In the genomic region with DNA sequence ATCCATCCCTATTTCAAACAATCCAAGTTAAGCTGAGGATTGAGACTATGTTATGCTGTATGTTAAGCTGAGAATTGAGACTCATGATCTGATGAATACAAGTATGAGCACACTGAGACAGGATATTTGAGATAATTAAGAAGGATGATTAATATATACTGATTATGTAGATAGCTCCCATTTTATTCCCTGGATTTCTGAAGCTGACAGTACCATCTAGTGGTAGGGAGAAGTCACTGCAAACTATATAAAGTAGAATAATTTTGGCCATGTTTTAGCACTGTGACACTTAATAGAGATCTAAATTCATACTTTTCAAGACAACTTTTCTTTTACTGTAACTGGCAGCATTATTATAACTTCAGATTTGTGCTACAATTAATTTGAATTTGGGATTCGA, we compare ENCODE assay signal across 8 cellular contexts. TPM values are rescaled to one million over a fixed set of nuclear protein-coding genes. Genes with fewer than 3 reads are reported as not detected.
DNase-seq lines count a peak whose midpoint lies in the region; ATAC-seq and TF ChIP-seq lines count a peak whose summit lies in the region.

No MANE protein-coding gene starts in this region.

- no peak for TF ChIP-seq EP300 in tibial nerve (IDR thresholded peaks at IDR 0.05)

- H3K27ac ChIP-seq in OCI-LY7 (ENCODE audit: low read depth, low read length, poor library complexity, severe bottlenecking) (no peak overlapping the region), tibial nerve (no peak overlapping the region)

- intact Hi-C loops in activated CD8-positive, alpha-beta T cell treated with anti-CD3 and anti-CD28 coated beads for 36 hours (cut with micrococcal nuclease), result no loop called here
- intact Hi-C loops in OCI-LY7 (cut with micrococcal nuclease; ENCODE audit: unreplicated experiment), result loop anchor here (1.0 to 5.0 kb wide), 2 partner anchors 19 to 149 kb away; no protein-coding TSS in a partner anchor
- intact Hi-C loops in posterior cingulate gyrus (cut with DNase I), result loop anchor here (2.0 kb wide), 1 partner anchor 603 kb away; no protein-coding TSS in a partner anchor

- H3K4me2 ChIP-seq in OCI-LY7 (ENCODE audit: low read length), result no peak overlapping the region

- peak; percentile 50 for TF ChIP-seq CTCF in activated CD8-positive, alpha-beta T cell treated with anti-CD3 and anti-CD28 coated beads for 36 hours (IDR thresholded peaks at IDR 0.05)
- TF ChIP-seq CTCF in OCI-LY7 (conservative IDR thresholded peaks at IDR 0.05; ENCODE audit: low read length) (peak; percentile 85), fibroblast of mammary gland (conservative IDR thresholded peaks at IDR 0.05; ENCODE audit: control insufficient read depth, insufficient read depth, low read depth, low read length) (peak; percentile 78), tibial nerve (IDR thresholded peaks at IDR 0.05) (peak; percentile 45 to 76 (median 60))

- H3K4me1 ChIP-seq in OCI-LY7 (ENCODE audit: insufficient read depth, low read length, poor library complexity, severe bottlenecking), result no peaks in the 10 kb centered on the region
- no peaks in the 10 kb centered on the region for H3K4me1 ChIP-seq in tibial nerve

- H3K9me2 ChIP-seq in OCI-LY7 (ENCODE audit: insufficient read depth, low read length), result no peaks in the 10 kb centered on the region

- no peak overlapping the region for H2AFZ ChIP-seq in OCI-LY7 (ENCODE audit: low read length)

- H3K36me3 ChIP-seq in OCI-LY7 (ENCODE audit: insufficient read depth, low read length) (peaks cover 63% of the 10 kb centered on the region), tibial nerve (peaks cover 0 to 14% (median 0%) of the 10 kb centered on the region in 3 donors)

- H3K9me3 ChIP-seq in OCI-LY7 (ENCODE audit: low read length) (no peaks in the 10 kb centered on the region), tibial nerve (no peaks in the 10 kb centered on the region)

- no peak overlapping the region for H3K27ac Mint-ChIP-seq in activated CD8-positive, alpha-beta T cell treated with anti-CD3 and anti-CD28 coated beads for 36 hours
- H3K27ac Mint-ChIP-seq in activated CD8-positive, alpha-beta T cell treated with anti-CD3 and anti-CD28 coated beads, Interleukin-2, amount 10 ng/mL, durations not matched to agents 7 days and 5 days, result no peak overlapping the region

- no peaks in the 10 kb centered on the region for H4K20me1 ChIP-seq in OCI-LY7 (ENCODE audit: insufficient read depth, low read length)

- WGBS in tibial nerve, 2 donors, result 47 to 76% methylated on average over 1 of the region's 1 CpG

- TF ChIP-seq POLR2A in tibial nerve (IDR thresholded peaks at IDR 0.05), result no peak

- H3K27me3 Mint-ChIP-seq in activated CD8-positive, alpha-beta T cell treated with anti-CD3 and anti-CD28 coated beads for 36 hours, result no peaks in the 10 kb centered on the region
- no peaks in the 10 kb centered on the region for H3K27me3 Mint-ChIP-seq in activated CD8-positive, alpha-beta T cell treated with anti-CD3 and anti-CD28 coated beads, Interleukin-2, amount 10 ng/mL, durations not matched to agents 7 days and 5 days (ENCODE audit: low read depth)

- ATAC-seq in activated CD8-positive, alpha-beta T cell treated with anti-CD3 and anti-CD28 coated beads for 36 hours, result no peak
- ATAC-seq in activated CD8-positive, alpha-beta T cell treated with anti-CD3 and anti-CD28 coated beads, Interleukin-2, amount 10 ng/mL, durations not matched to agents 7 days and 5 days, result no peak
- no peak for ATAC-seq in HG03457 (IDR thresholded peaks at IDR 0.05; ENCODE audit: unreplicated experiment)
- ATAC-seq in GM19035 (IDR thresholded peaks at IDR 0.05; ENCODE audit: unreplicated experiment), result no peak

- H3K4me1 Mint-ChIP-seq in activated CD8-positive, alpha-beta T cell treated with anti-CD3 and anti-CD28 coated beads for 36 hours (ENCODE audit: low read depth), result peaks cover 7% of the 10 kb centered on the region
- H3K4me1 Mint-ChIP-seq in activated CD8-positive, alpha-beta T cell treated with anti-CD3 and anti-CD28 coated beads, Interleukin-2, amount 10 ng/mL, durations not matched to agents 7 days and 5 days (ENCODE audit: low read depth), result no peaks in the 10 kb centered on the region

- H3K79me2 ChIP-seq in OCI-LY7 (ENCODE audit: insufficient read depth, low read depth, low read length), result no peaks in the 10 kb centered on the region

- no peak overlapping the region for H3K4me3 ChIP-seq in OCI-LY7 (ENCODE audit: low read depth, low read length, poor library complexity, severe bottlenecking)
- H3K4me3 ChIP-seq in fibroblast of mammary gland (ENCODE audit: control insufficient read depth, low read depth, low read length), result no peak overlapping the region
- H3K4me3 ChIP-seq in tibial nerve, result no peak overlapping the region

- no peak for DNase-seq in activated CD8-positive, alpha-beta T cell treated with anti-CD3 and anti-CD28 coated beads for 36 hours
- no peak for DNase-seq in activated CD8-positive, alpha-beta T cell treated with anti-CD3 and anti-CD28 coated beads, Interleukin-2, amount 10 ng/mL, durations not matched to agents 7 days and 5 days
- DNase-seq in OCI-LY7 (ENCODE audit: low spot score) (peak; percentile 8), fibroblast of mammary gland (ENCODE audit: low read depth) (peak; percentile 30), tibial nerve (ENCODE audit: low spot score in 2 of 2) (no peak), posterior cingulate gyrus (no peak)

- BruUV-seq in OCI-LY7 (replicated peaks; lab: Mats Ljungman, UMichigan), result no TSS peak

- peaks cover 16% of the 10 kb centered on the region for H3K36me3 Mint-ChIP-seq in activated CD8-positive, alpha-beta T cell treated with anti-CD3 and anti-CD28 coated beads for 36 hours (ENCODE audit: low read depth)
- H3K36me3 Mint-ChIP-seq in activated CD8-positive, alpha-beta T cell treated with anti-CD3 and anti-CD28 coated beads, Interleukin-2, amount 10 ng/mL, durations not matched to agents 7 days and 5 days (ENCODE audit: low read depth), result peaks cover 21% of the 10 kb centered on the region

- no peak overlapping the region for H3K4me3 Mint-ChIP-seq in activated CD8-positive, alpha-beta T cell treated with anti-CD3 and anti-CD28 coated beads for 36 hours
- H3K4me3 Mint-ChIP-seq in activated CD8-positive, alpha-beta T cell treated with anti-CD3 and anti-CD28 coated beads, Interleukin-2, amount 10 ng/mL, durations not matched to agents 7 days and 5 days, result no peak overlapping the region

- H3K9me3 Mint-ChIP-seq in activated CD8-positive, alpha-beta T cell treated with anti-CD3 and anti-CD28 coated beads for 36 hours, result no peaks in the 10 kb centered on the region
- no peaks in the 10 kb centered on the region for H3K9me3 Mint-ChIP-seq in activated CD8-positive, alpha-beta T cell treated with anti-CD3 and anti-CD28 coated beads, Interleukin-2, amount 10 ng/mL, durations not matched to agents 7 days and 5 days (ENCODE audit: insufficient read depth)

- no peaks in the 10 kb centered on the region for H3K27me3 ChIP-seq in tibial nerve

- CTCF ChIA-PET in activated CD8-positive, alpha-beta T cell treated with anti-CD3 and anti-CD28 coated beads for 36 hours (lab: Charles Lee), result interaction anchor here (0.8 to 1.7 kb wide), 6 partner anchors 10 to 604 kb away, joined by 3 to 9 read pairs (median 4); no protein-coding TSS in a partner anchor
- CTCF ChIA-PET in activated CD8-positive, alpha-beta T cell treated with anti-CD3 and anti-CD28 coated beads, Interleukin-2, amount 10 ng/mL, durations not matched to agents 7 days and 5 days (lab: Charles Lee), result interaction anchor here (0.7 to 1.6 kb wide), 8 partner anchors 9 to 604 kb away, joined by 3 to 7 read pairs (median 4); no protein-coding TSS in a partner anchor
- CTCF ChIA-PET in OCI-LY7 (lab: Charles Lee; ENCODE audit: unreplicated experiment), result interaction anchor here (0.9 kb wide), 1 partner anchor 19 kb away, joined by 4 read pairs; no protein-coding TSS in a partner anchor

- POLR2A ChIA-PET in activated CD8-positive, alpha-beta T cell treated with anti-CD3 and anti-CD28 coated beads for 36 hours (lab: Charles Lee), result no interaction called here
- POLR2A ChIA-PET in activated CD8-positive, alpha-beta T cell treated with anti-CD3 and anti-CD28 coated beads, Interleukin-2, amount 10 ng/mL, durations not matched to agents 7 days and 5 days (lab: Charles Lee), result no interaction called here
- POLR2A ChIA-PET in OCI-LY7 (lab: Charles Lee), result interaction anchor here (0.7 to 1.3 kb wide), 3 partner anchors 8 to 643 kb away, joined by 3 to 7 read pairs (median 4); no protein-coding TSS in a partner anchor

RNA-seq across cellular contexts. Expression of a gene that starts 23.1 kb away (rescaled TPM):
- total RNA-seq in activated CD8-positive, alpha-beta T cell treated with anti-CD3 and anti-CD28 coated beads for 36 hours, result 10 to 100 TPM; 66.0 to 69.4 TPM
- total RNA-seq in activated CD8-positive, alpha-beta T cell treated with anti-CD3 and anti-CD28 coated beads, Interleukin-2, amount 10 ng/mL, durations not matched to agents 7 days and 5 days, result 10 to 100 TPM; 40.4 to 43.6 TPM
- 24.6 and 28.2 TPM in 2 replicates for total RNA-seq in OCI-LY7 (2014; rRNA removed; shearing (Covaris generic))
- total RNA-seq in OCI-LY7 (2022) (50.9 and 52.8 TPM in 2 replicates), tibial nerve (10 to 100 TPM; 10.2 to 16.6 (median 14.0) TPM)

Comparison
In these comparisons a context has a peak if more than half of its experiments do, and no peak if none do; other contexts are left out.
1. DNase-seq: peak in OCI-LY7 (single experiment) and fibroblast of mammary gland (single experiment); none in activated CD8-positive, alpha-beta T cell treated with anti-CD3 and anti-CD28 coated beads for 36 hours (single experiment), activated CD8-positive, alpha-beta T cell treated with anti-CD3 and anti-CD28 coated beads, Interleukin-2, amount 10 ng/mL, durations not matched to agents 7 days and 5 days (single experiment), tibial nerve (0 of 2) and posterior cingulate gyrus (0 of 10).
2. Peak in every context shown above with its lines, with median percentiles within 50 percentile points of each other: CTCF ChIP-seq.